4 cellular contexts compared by ENCODE assay signal in genomic region chr3:67724434-67724833, GRCh38.
"Had no signal": no experiment of that assay in that cellular context is flagged by ENCODE, and none has a peak within 500 bp of the region (broad histone marks: within the 10 kb centered on the region; RNA-seq: fewer than 3 reads in every experiment).

No MANE protein-coding gene starts in this region.

- H3K4me1 Mint-ChIP-seq: IgD-negative memory B cell had no signal

- H3K4me3 ChIP-seq: GM23338 had no signal

- H3K4me2 ChIP-seq: GM23338 had no signal

- H3K4me3 Mint-ChIP-seq: GM23338, H9, IgD-negative memory B cell had no signal

- H3K27me3 Mint-ChIP-seq: IgD-negative memory B cell had no signal

- H3K27ac Mint-ChIP-seq: GM23338, IgD-negative memory B cell had no signal

- DNase-seq: H9, HCEC 1CT had no signal

- H2AFZ ChIP-seq: GM23338 had no signal
